In the genomic region with DNA sequence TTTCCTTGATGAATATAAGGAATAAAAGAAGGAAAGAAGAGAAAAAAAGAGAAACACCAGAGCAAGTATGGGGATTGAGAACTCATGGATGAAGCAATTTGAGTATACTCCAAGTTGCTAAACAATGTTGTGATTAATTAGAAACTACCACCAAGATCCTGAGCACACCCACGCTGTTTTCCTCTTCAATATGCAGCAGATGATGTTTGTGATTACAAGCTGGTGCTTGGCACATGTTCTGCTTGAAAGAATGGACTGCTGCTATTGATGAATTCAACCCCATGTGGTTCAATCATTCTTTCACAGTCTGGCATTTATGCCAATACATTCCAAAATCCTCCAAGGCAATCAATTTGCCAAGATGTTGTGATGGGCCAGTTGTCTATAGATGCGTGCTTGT, we compare ENCODE assay signal across 26 cellular contexts.
"Had no signal": no experiment of that assay in that cellular context is flagged by ENCODE, and none has a peak within 500 bp of the region (broad histone marks: within the 10 kb centered on the region; RNA-seq: fewer than 3 reads in every experiment).

No MANE protein-coding gene starts in this region.

- H3K4me1 Mint-ChIP-seq: activated CD4-positive, alpha-beta T cell treated with anti-CD3 and anti-CD28 coated beads, Interleukin-2, amount 10 ng/mL, durations not matched to agents 24 days and 14 days; activated naive CD8-positive, alpha-beta T cell treated with anti-CD3 and anti-CD28 coated beads, Interleukin-2, amount 10 ng/mL, durations not matched to agents 7 days and 5 days; activated T-helper 17 cell treated with anti-CD3 and anti-CD28 coated beads, Interleukin-2, amount 50 U/mL, for 72 hours had no signal

- ATAC-seq: activated CD8-positive, alpha-beta T cell treated with anti-CD3 and anti-CD28 coated beads for 36 hours; activated T-cell treated with anti-CD3 and anti-CD28 coated beads, Interleukin-2, amount 50 U/mL, for 72 hours; activated T-helper 17 cell treated with anti-CD3 and anti-CD28 coated beads, Interleukin-2, amount 50 U/mL, for 72 hours; Panc1 had no signal

- H3K4me3 Mint-ChIP-seq: activated CD4-positive, alpha-beta T cell treated with anti-CD3 and anti-CD28 coated beads, Interleukin-2, amount 10 ng/mL, durations not matched to agents 24 days and 14 days; activated CD8-positive, alpha-beta T cell treated with anti-CD3 and anti-CD28 coated beads for 36 hours; activated naive CD8-positive, alpha-beta T cell treated with anti-CD3 and anti-CD28 coated beads, Interleukin-2, amount 10 ng/mL, durations not matched to agents 7 days and 5 days; activated T-cell treated with anti-CD3 and anti-CD28 coated beads, Interleukin-2, amount 50 U/mL, for 72 hours; activated T-helper 17 cell treated with anti-CD3 and anti-CD28 coated beads, Interleukin-2, amount 50 U/mL, for 72 hours; brain; T-helper 1 cell treated with Interleukin-12 subunit alpha and Interleukin-12 subunit beta and Interleukin-4 antibody, amounts not matched to agents 30 μg/mL and 1 μg/mL, for 36 hours; T-helper 2 cell treated with Interferon-gamma antibody and Interleukin-4, amounts not matched to agents 5 μg/mL and 100 μg/mL, for 36 hours had no signal

- H3K36me3 Mint-ChIP-seq: activated naive CD8-positive, alpha-beta T cell treated with anti-CD3 and anti-CD28 coated beads, Interleukin-2, amount 10 ng/mL, durations not matched to agents 7 days and 5 days; brain had no signal

- DNase-seq: activated CD4-positive, alpha-beta T cell treated with anti-CD3 and anti-CD28 coated beads, Interleukin-2, amount 50 U/mL, for 4 hours; activated effector memory CD4-positive, alpha-beta T cell treated with anti-CD3 and anti-CD28 coated beads, Interleukin-2, amount 50 U/mL, for 16 hours; activated naive CD4-positive, alpha-beta T cell; activated naive CD4-positive, alpha-beta T cell treated with anti-CD3 and anti-CD28 coated beads, Interleukin-2, amount 50 U/mL, for 16 hours; activated naive CD8-positive, alpha-beta T cell treated with anti-CD3 and anti-CD28 coated beads, Interleukin-2, amount 10 ng/mL, durations not matched to agents 7 days and 5 days; activated T-cell treated with anti-CD3 and anti-CD28 coated beads, Interleukin-2, amount 50 U/mL, for 1 hour; activated T-cell treated with anti-CD3 and anti-CD28 coated beads, Interleukin-2, amount 50 U/mL, for 72 hours; anterior cingulate cortex; caudate nucleus; cerebellar nuclear complex; KBM-7; NCI-H1105; NCI-H1417 treated with DMSO at 0.1 percent for 48 hours; NCI-H2029; NCI-H345; NCI-H510A treated with DMSO at 0.1 percent for 48 hours; NCI-H526 treated with DMSO at 0.1 percent for 48 hours; SHP77 treated with DMSO at 0.1 percent for 48 hours; SK-N-SH had no signal

- H3K27me3 Mint-ChIP-seq: activated CD8-positive, alpha-beta T cell treated with anti-CD3 and anti-CD28 coated beads for 36 hours; activated naive CD8-positive, alpha-beta T cell treated with anti-CD3 and anti-CD28 coated beads, Interleukin-2, amount 10 ng/mL, durations not matched to agents 7 days and 5 days; activated T-helper 17 cell treated with anti-CD3 and anti-CD28 coated beads, Interleukin-2, amount 50 U/mL, for 72 hours; brain had no signal

- H3K27ac Mint-ChIP-seq: activated CD4-positive, alpha-beta T cell treated with anti-CD3 and anti-CD28 coated beads, Interleukin-2, amount 10 ng/mL, durations not matched to agents 24 days and 14 days; activated CD8-positive, alpha-beta T cell treated with anti-CD3 and anti-CD28 coated beads for 36 hours; activated naive CD8-positive, alpha-beta T cell treated with anti-CD3 and anti-CD28 coated beads, Interleukin-2, amount 10 ng/mL, durations not matched to agents 7 days and 5 days; activated T-cell treated with anti-CD3 and anti-CD28 coated beads, Interleukin-2, amount 50 U/mL, for 72 hours; activated T-helper 17 cell treated with anti-CD3 and anti-CD28 coated beads, Interleukin-2, amount 50 U/mL, for 72 hours; brain; T-helper 1 cell treated with Interleukin-12 subunit alpha and Interleukin-12 subunit beta and Interleukin-4 antibody, amounts not matched to agents 30 μg/mL and 1 μg/mL, for 36 hours; T-helper 2 cell treated with Interferon-gamma antibody and Interleukin-4, amounts not matched to agents 5 μg/mL and 100 μg/mL, for 36 hours had no signal

- H3K9me3 Mint-ChIP-seq: activated CD4-positive, alpha-beta T cell treated with anti-CD3 and anti-CD28 coated beads, Interleukin-2, amount 10 ng/mL, durations not matched to agents 24 days and 14 days; activated CD8-positive, alpha-beta T cell treated with anti-CD3 and anti-CD28 coated beads for 36 hours; activated naive CD8-positive, alpha-beta T cell treated with anti-CD3 and anti-CD28 coated beads, Interleukin-2, amount 10 ng/mL, durations not matched to agents 7 days and 5 days; activated T-cell treated with anti-CD3 and anti-CD28 coated beads, Interleukin-2, amount 50 U/mL, for 72 hours; activated T-helper 17 cell treated with anti-CD3 and anti-CD28 coated beads, Interleukin-2, amount 50 U/mL, for 72 hours; brain; T-helper 1 cell treated with Interleukin-12 subunit alpha and Interleukin-12 subunit beta and Interleukin-4 antibody, amounts not matched to agents 30 μg/mL and 1 μg/mL, for 36 hours; T-helper 2 cell treated with Interferon-gamma antibody and Interleukin-4, amounts not matched to agents 5 μg/mL and 100 μg/mL, for 36 hours had no signal
